1 cellular context compared by ENCODE assay signal in genomic region chr10:88992945-88993537, GRCh38.
TF ChIP-seq lines count a peak whose summit lies in the region.

No MANE protein-coding gene starts in this region.

TF ChIP-seq in H1, 55 proteins besides CTCF, POLR2A, EP300 and RAD21:
- TF ChIP-seq MAFK (IDR thresholded peaks at IDR 0.05; ENCODE audit: low read depth, low read length): 0 out of 2 replicates have a peak, but pooled peaks have one; percentile 6
- no peak for TF ChIP-seq EZH2 (IDR thresholded peaks at IDR 0.05; ENCODE audit: low read depth, low read length, severe bottlenecking)
